ENCODE assay signal across 8 cellular contexts in genomic region chr15:101723161-101723873, GRCh38. TPM values are rescaled to one million over a fixed set of nuclear protein-coding genes. Genes with fewer than 3 reads are reported as not detected.
DNase-seq lines count a peak whose midpoint lies in the region; ATAC-seq, FAIRE-seq and TF ChIP-seq lines count a peak whose summit lies in the region.

No MANE protein-coding gene starts in this region.

- H3K4me3 ChIP-seq in A549 = peak overlapping the region; percentile 88
- peak overlapping the region; percentile 62 for H3K4me3 ChIP-seq in OCI-LY1 (ENCODE audit: low read depth, low read length, poor library complexity, severe bottlenecking)
- H3K4me3 ChIP-seq in iPS-18c (ENCODE audit: insufficient read depth, low read depth, low read length) = peak overlapping the region; percentile 85

- CTCF ChIA-PET in A549 (lab: Yijun Ruan, JAX) = interaction anchor here (0.7 to 1.7 kb wide), 10 partner anchors 7 to 635 kb away, joined by 3 to 7 read pairs (median 3); no protein-coding TSS in a partner anchor

- H3K27me3 Mint-ChIP-seq in activated naive CD8-positive, alpha-beta T cell treated with anti-CD3 and anti-CD28 coated beads for 36 hours = no peaks in the 10 kb centered on the region

- peak overlapping the region; percentile 93 for H3K4me2 ChIP-seq in A549
- peak overlapping the region; percentile 80; the same call in 1 of the 2 replicates for H3K4me2 ChIP-seq in OCI-LY1 (ENCODE audit: low read length)

- no peaks in the 10 kb centered on the region for H3F3A ChIP-seq in OCI-LY1 (ENCODE audit: insufficient read depth, low read length)

- H3K27ac ChIP-seq in A549 (peak overlapping the region; percentile 87 to 88), OCI-LY1 (ENCODE audit: low read depth, low read length, poor library complexity, severe bottlenecking) (no peak overlapping the region)

- POLR2A ChIA-PET in A549 (lab: Yijun Ruan, JAX) = interaction anchor here (0.6 to 1.4 kb wide), 6 partner anchors 11 to 743 kb away, joined by 3 to 6 read pairs (median 4); no protein-coding TSS in a partner anchor

- peak overlapping the region; percentile 77 for H3K4me3 Mint-ChIP-seq in activated naive CD8-positive, alpha-beta T cell treated with anti-CD3 and anti-CD28 coated beads for 36 hours

- H3K4me1 Mint-ChIP-seq in activated naive CD8-positive, alpha-beta T cell treated with anti-CD3 and anti-CD28 coated beads for 36 hours = peaks cover 13% of the 10 kb centered on the region

- peaks cover 3% of the 10 kb centered on the region for H3K9me3 Mint-ChIP-seq in activated naive CD8-positive, alpha-beta T cell treated with anti-CD3 and anti-CD28 coated beads for 36 hours

- H3K36me3 Mint-ChIP-seq in activated naive CD8-positive, alpha-beta T cell treated with anti-CD3 and anti-CD28 coated beads for 36 hours = peaks cover 27% of the 10 kb centered on the region

- TF ChIP-seq POLR2A in A549 (IDR thresholded peaks at IDR 0.05; ENCODE audit: low read length) = no peak

- no peak for FAIRE-seq in A549 (lab: Jason Lieb, UNC)

- DNase-seq in A549 (ENCODE audit: low read depth in 1 of 2, low spot score in 1 of 2) = no peak
- peak; percentile 55 for DNase-seq in GM13977 (ENCODE audit: low spot score)
- peak; percentile 68 for DNase-seq in activated naive CD8-positive, alpha-beta T cell treated with anti-CD3 and anti-CD28 coated beads for 36 hours
- DNase-seq in stimulated activated CD4-positive, alpha-beta T cell treated with anti-CD3 and anti-CD28 coated beads, Interleukin-1b, Interleukin-23, amount 100 ng/mL, for 48 hours = peak; percentile 51
- DNase-seq in SIG-M5 (lab: John Stamatoyannopoulos, UW) = no peak

- H3K4me1 ChIP-seq in A549 = peaks cover 6% of the 10 kb centered on the region
- peaks cover 17% of the 10 kb centered on the region for H3K4me1 ChIP-seq in OCI-LY1 (ENCODE audit: insufficient read depth, low read length, severe bottlenecking)

- no peaks in the 10 kb centered on the region; the same call in 1 of the 2 replicates for H3K36me3 ChIP-seq in OCI-LY1 (ENCODE audit: insufficient read depth, low read length)

- TF ChIP-seq CTCF in A549 (IDR thresholded peaks at IDR 0.05) = no peak
- no peak for TF ChIP-seq CTCF in GM13977 (IDR thresholded peaks at IDR 0.05; ENCODE audit: extremely low read depth, insufficient read depth, missing control alignments)
- no peak for TF ChIP-seq CTCF in OCI-LY1 (IDR thresholded peaks at IDR 0.05; ENCODE audit: low read length)

- H4K20me1 ChIP-seq in OCI-LY1 (ENCODE audit: insufficient read depth, low read length) = no peaks in the 10 kb centered on the region

- ATAC-seq in A549 (no peak), HG02973 (IDR thresholded peaks at IDR 0.05; ENCODE audit: unreplicated experiment) (peak; percentile 38)

- TF ChIP-seq RAD21 in A549 (conservative IDR thresholded peaks at IDR 0.05 in 1 of 2, IDR thresholded peaks at IDR 0.05 in 1 of 2) = no peak

- no peaks in the 10 kb centered on the region for H3K9me2 ChIP-seq in OCI-LY1 (ENCODE audit: low read depth, low read length)

- no peak overlapping the region for H2AFZ ChIP-seq in OCI-LY1 (ENCODE audit: low read length)

- no peak overlapping the region for H3K9ac ChIP-seq in OCI-LY1 (ENCODE audit: low read length)

- H3K9me3 ChIP-seq in A549 (no peaks in the 10 kb centered on the region), OCI-LY1 (ENCODE audit: low read length) (0 out of 2 replicates have a peak, but pooled peaks cover 3% of the 10 kb centered on the region), iPS-18c (ENCODE audit: control insufficient read depth, insufficient read depth, low read length) (no peaks in the 10 kb centered on the region)

- no peak for TF ChIP-seq EP300 in A549 (IDR thresholded peaks at IDR 0.05)

- WGBS in A549 (ENCODE audit: missing lambda C conversion rate) = 44% methylated on average over 8 of the region's 8 CpGs

- H3K27ac Mint-ChIP-seq in activated naive CD8-positive, alpha-beta T cell treated with anti-CD3 and anti-CD28 coated beads for 36 hours = peak overlapping the region; percentile 76

- peaks cover 8% of the 10 kb centered on the region; the same call in 1 of the 2 replicates for H3K27me3 ChIP-seq in OCI-LY1 (ENCODE audit: insufficient read depth, low read length)

- in situ Hi-C loops in GM13977 (cut with MboI; ENCODE audit: low pct_unique_long_range_greater_than_20kb, low sequenced_read_pairs, unreplicated experiment) = no loop called here

- H3K79me2 ChIP-seq in OCI-LY1 (ENCODE audit: insufficient read depth, low read length) = no peaks in the 10 kb centered on the region

TF ChIP-seq in A549, 52 proteins besides CTCF, POLR2A, EP300 and RAD21:
- TF ChIP-seq USF2 (IDR thresholded peaks at IDR 0.05) (no peak), JUN (IDR thresholded peaks at IDR 0.05) (no peak), ESRRA (IDR thresholded peaks at IDR 0.05; ENCODE audit: borderline replicate concordance, low read length) (no peak), NFE2L2 (conservative IDR thresholded peaks at IDR 0.05; ENCODE audit: low read length) (no peak), HOXB13 (CRISPR knock-in tag; IDR thresholded peaks at IDR 0.05; ENCODE audit: low read depth) (no peak), FOSB (CRISPR knock-in tag; IDR thresholded peaks at IDR 0.05) (no peak), RARB (CRISPR knock-in tag; IDR thresholded peaks at IDR 0.05) (no peak), REST (IDR thresholded peaks at IDR 0.05) (no peak), MAZ (IDR thresholded peaks at IDR 0.05; ENCODE audit: borderline replicate concordance, low read depth, low read length) (no peak), JUNB (IDR thresholded peaks at IDR 0.05) (no peak), BCL3 (IDR thresholded peaks at IDR 0.05) (no peak), CHD2 (IDR thresholded peaks at IDR 0.05; ENCODE audit: low read length, partially characterized antibody) (no peak), CBX8 (IDR thresholded peaks at IDR 0.05) (no peak), ZNF302 (CRISPR knock-in tag; IDR thresholded peaks at IDR 0.05) (no peak), FOXS1 (CRISPR knock-in tag; IDR thresholded peaks at IDR 0.05) (no peak), RCOR1 (IDR thresholded peaks at IDR 0.05; ENCODE audit: low read depth, low read length) (no peak), HES2 (IDR thresholded peaks at IDR 0.05) (no peak), ZFP36 (IDR thresholded peaks at IDR 0.05; ENCODE audit: borderline replicate concordance, partially characterized antibody) (no peak), MAFK (IDR thresholded peaks at IDR 0.05; ENCODE audit: partially characterized antibody) (no peak)
TF ChIP-seq in A549: peak in this region for 0.

RNA-seq across cellular contexts. Expression of gene TARS3, which starts 1.0 kb away (rescaled TPM):
- 6.7 and 6.8 TPM in 2 replicates for polyA plus RNA-seq in A549 (2011; rRNA removed)
- 2.6 and 3.0 TPM in 2 replicates for polyA plus RNA-seq in A549 (2012; cell fraction: cytosol; rRNA removed)
- 2.3 and 2.5 TPM in 2 replicates for polyA plus RNA-seq in A549 (2012; cell fraction: nucleus; rRNA removed)
- polyA plus RNA-seq in A549 (2017; fragmentation: RNase III; extraction: RNeasy Plus Mini Kit Qiagen cat#74134 plus additional on column Dnase treatment) = 9.5 to 11.2 TPM (median 10.1 TPM) in 3 replicates
- 4.4 and 4.7 TPM in 2 replicates for polyA minus RNA-seq in A549 (2011; rRNA and poly(A)+ RNA removed)
- 1 to 10 TPM; 6.7 to 7.1 TPM for total RNA-seq in activated naive CD8-positive, alpha-beta T cell treated with anti-CD3 and anti-CD28 coated beads for 36 hours

Comparison
In these comparisons a context has a peak if more than half of its experiments do, and no peak if none do; other contexts are left out.
1. DNase-seq: peak in GM13977 (single experiment), activated naive CD8-positive, alpha-beta T cell treated with anti-CD3 and anti-CD28 coated beads for 36 hours (single experiment) and stimulated activated CD4-positive, alpha-beta T cell treated with anti-CD3 and anti-CD28 coated beads, Interleukin-1b, Interleukin-23, amount 100 ng/mL, for 48 hours (single experiment); none in A549 (0 of 2) and SIG-M5 (single experiment).
2. Peak in every context shown above with its lines, with median percentiles within 50 percentile points of each other: H3K4me3 ChIP-seq.